In genomic region chr14:52117433-52117832, GRCh38 we compare ENCODE assay signal across 1 cellular context.
TF ChIP-seq lines count a peak whose summit lies in the region.

No MANE protein-coding gene starts in this region.

TF ChIP-seq in GM23338, 12 proteins besides CTCF, POLR2A, EP300 and RAD21 (continued from another document):
- no peak for TF ChIP-seq ZNF462 (CRISPR knock-in tag; IDR thresholded peaks at IDR 0.05)
- TF ChIP-seq EZH2phosphoT487 (IDR thresholded peaks at IDR 0.05; ENCODE audit: unreplicated experiment): no peak
- TF ChIP-seq, protein P1, sequence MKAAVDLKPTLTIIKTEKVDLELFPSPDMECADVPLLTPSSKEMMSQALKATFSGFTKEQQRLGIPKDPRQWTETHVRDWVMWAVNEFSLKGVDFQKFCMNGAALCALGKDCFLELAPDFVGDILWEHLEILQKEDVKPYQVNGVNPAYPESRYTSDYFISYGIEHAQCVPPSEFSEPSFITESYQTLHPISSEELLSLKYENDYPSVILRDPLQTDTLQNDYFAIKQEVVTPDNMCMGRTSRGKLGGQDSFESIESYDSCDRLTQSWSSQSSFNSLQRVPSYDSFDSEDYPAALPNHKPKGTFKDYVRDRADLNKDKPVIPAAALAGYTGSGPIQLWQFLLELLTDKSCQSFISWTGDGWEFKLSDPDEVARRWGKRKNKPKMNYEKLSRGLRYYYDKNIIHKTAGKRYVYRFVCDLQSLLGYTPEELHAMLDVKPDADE (IDR thresholded peaks at IDR 0.05): no peak
- TF ChIP-seq STAT1 (IDR thresholded peaks at IDR 0.05; ENCODE audit: unreplicated experiment): no peak
- no peak for TF ChIP-seq POLR2AphosphoS5 (IDR thresholded peaks at IDR 0.05; ENCODE audit: low read depth)
- no peak for TF ChIP-seq NANOG (IDR thresholded peaks at IDR 0.05; ENCODE audit: borderline replicate concordance)
